In genomic region chr14:99683619-99684355, GRCh38 we compare ENCODE assay signal across 8 cellular contexts. TPM values are rescaled to one million over a fixed set of nuclear protein-coding genes. Genes with fewer than 3 reads are reported as not detected.
A peak's percentile ranks its signal among the peaks of the same experiment; 100 is the strongest.
DNase-seq lines count a peak whose midpoint lies in the region; ATAC-seq, FAIRE-seq and TF ChIP-seq lines count a peak whose summit lies in the region.

CYP46A1 (plus strand) TSS chr14:99684298; CDS start chr14:99684418, 120 bp downstream.

- H3K9ac ChIP-seq in adipocyte (ENCODE audit: low read length), result peak within 1 kb of the TSS; percentile 89

- peak within 1 kb of the TSS; percentile 76 to 90 (median 87) for H3K27ac ChIP-seq in upper lobe of left lung

- intact Hi-C loops in cardiac septum (cut with DNase I), result loop anchor here (2.0 to 5.0 kb wide), 4 partner anchors 49 to 201 kb away; partner anchors contain the start of gene EML1

- H3K4me1 ChIP-seq in adipocyte (ENCODE audit: control insufficient read depth, insufficient read depth, low read length) (peaks cover 6% of the 10 kb centered on the region), upper lobe of left lung (peaks cover 13 to 21% (median 15%) of the 10 kb centered on the region in 4 donors)

- H3K9me3 ChIP-seq in adipocyte (ENCODE audit: control insufficient read depth, low read length), result peaks cover 2% of the 10 kb centered on the region
- no peaks in the 10 kb centered on the region for H3K9me3 ChIP-seq in upper lobe of left lung

- TF ChIP-seq POLR2A in GM12891 (IDR thresholded peaks at IDR 0.05; ENCODE audit: low read depth, low read length) (0 out of 2 replicates have a peak, but pooled peaks have one; percentile 26), upper lobe of left lung (IDR thresholded peaks at IDR 0.05) (peak in 2 of 4 donors; percentile 36 to 38)

- peaks cover 29% of the 10 kb centered on the region for H3K27me3 ChIP-seq in adipocyte (replicated peaks; ENCODE audit: control insufficient read depth, insufficient read depth, low read length)
- H3K27me3 ChIP-seq in upper lobe of left lung, result no peaks in the 10 kb centered on the region

- H3K4me3 ChIP-seq in adipocyte (ENCODE audit: low read length), result peak within 1 kb of the TSS; percentile 89
- H3K4me3 ChIP-seq in upper lobe of left lung, result peak within 1 kb of the TSS; percentile 69 to 94 (median 80)

- ATAC-seq in HG02798 (IDR thresholded peaks at IDR 0.05; ENCODE audit: poor library complexity, unreplicated experiment) (peak; percentile 95), upper lobe of left lung (ENCODE audit: low FRiP score in 2 of 2) (peak; percentile 97 to 99)

- peak; percentile 98 for FAIRE-seq in GM12891 (lab: Jason Lieb, UNC)

- no peaks in the 10 kb centered on the region for H3K36me3 ChIP-seq in adipocyte (ENCODE audit: control insufficient read depth, insufficient read depth, low read length, severe bottlenecking)
- no peaks in the 10 kb centered on the region for H3K36me3 ChIP-seq in upper lobe of left lung

- WGBS in upper lobe of left lung, 2 donors, result 0 to 1% methylated on average over 18 to 51 of the region's 77 CpGs

- no peak for TF ChIP-seq EP300 in upper lobe of left lung (IDR thresholded peaks at IDR 0.05)

- DNase-seq in GM12891 (ENCODE audit: insufficient read length, low spot score) (peak; percentile 99), NCI-H1417 treated with DMSO at 0.1 percent for 48 hours (lab: John Stamatoyannopoulos, UW) (peak; percentile 96), SW 1271 (lab: John Stamatoyannopoulos, UW) (peak; percentile 90 to 98), adipocyte (ENCODE audit: low read depth) (peak; percentile 100), cardiac septum (ENCODE audit: low spot score) (peak; percentile 99), pons (ENCODE audit: low spot score) (peak; percentile 99), upper lobe of left lung (peak; percentile 99 to 100)

- TF ChIP-seq CTCF in upper lobe of left lung (IDR thresholded peaks at IDR 0.05), result no peak

TF ChIP-seq in GM12891, 5 proteins besides CTCF, POLR2A, EP300 and RAD21:
- no peak for TF ChIP-seq PAX5 (IDR thresholded peaks at IDR 0.05; ENCODE audit: insufficient read depth, low read length, severe bottlenecking)
- TF ChIP-seq POLR2AphosphoS5 (IDR thresholded peaks at IDR 0.05; ENCODE audit: low read depth, low read length), result peak; percentile 45; the same call in 1 of the 2 replicates
- peak; percentile 52; the same call in 1 of the 2 replicates for TF ChIP-seq TAF1 (IDR thresholded peaks at IDR 0.05; ENCODE audit: low read depth, low read length)
- TF ChIP-seq SPI1 (IDR thresholded peaks at IDR 0.05; ENCODE audit: low read depth, low read length), result 0 out of 2 replicates have a peak, but pooled peaks have one; percentile 35

RNA-seq across cellular contexts. Expression of gene CYP46A1, which starts in this region (rescaled TPM):
- not detected for polyA plus RNA-seq in GM12891 (2012; ENCODE audit: low read depth, missing spikeins)
- total RNA-seq in cardiac septum (5.5 TPM), upper lobe of left lung (10 to 100 TPM in 1 of 6 donors, 1 to 10 TPM in 2, under 1 TPM in 3; 0.15 to 12.6 (median 1.2) TPM)

Comparison
In these comparisons a context has a peak if more than half of its experiments do, and no peak if none do; other contexts are left out.
1. Peak in every context shown above with its lines: DNase-seq, ATAC-seq, H3K4me3 ChIP-seq and H3K27ac ChIP-seq.